10 cellular contexts compared by ENCODE assay signal in the genomic region with DNA sequence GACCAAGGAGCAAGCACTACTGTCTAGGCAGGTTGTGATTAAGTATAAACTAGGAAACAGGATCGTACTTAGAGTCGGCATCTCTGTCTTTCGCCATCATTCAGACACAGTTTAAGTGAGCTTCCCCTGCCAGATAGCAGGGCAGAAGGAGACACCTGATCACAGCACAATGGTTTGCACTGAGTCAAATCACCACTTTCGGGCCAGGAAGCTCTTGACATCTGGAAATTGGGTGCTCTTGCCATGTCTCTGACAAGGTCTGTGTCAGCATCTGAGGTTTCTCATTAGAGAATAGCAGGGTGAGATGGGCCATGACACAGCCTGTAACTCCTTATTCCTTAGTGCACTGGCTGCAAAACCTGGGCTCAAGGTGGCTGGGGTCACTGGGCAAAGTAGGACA. TPM values are rescaled to one million over a fixed set of nuclear protein-coding genes. Genes with fewer than 3 reads are reported as not detected.
DNase-seq lines count a peak whose midpoint lies in the region; ATAC-seq and TF ChIP-seq lines count a peak whose summit lies in the region.
"Had no signal": no experiment of that assay in that cellular context is flagged by ENCODE, and none has a peak within 500 bp of the region (broad histone marks: within the 10 kb centered on the region; RNA-seq: fewer than 3 reads in every experiment).

No MANE protein-coding gene starts in this region.

- no peaks in the 10 kb centered on the region for H3K9me3 Mint-ChIP-seq in activated CD8-positive, alpha-beta T cell treated with anti-CD3 and anti-CD28 coated beads for 36 hours
- no peaks in the 10 kb centered on the region for H3K9me3 Mint-ChIP-seq in activated CD8-positive, alpha-beta T cell treated with anti-CD3 and anti-CD28 coated beads, Interleukin-2, amount 10 ng/mL, durations not matched to agents 7 days and 5 days (ENCODE audit: insufficient read depth)
- no peaks in the 10 kb centered on the region for H3K9me3 Mint-ChIP-seq in IgD-negative memory B cell

- POLR2A ChIA-PET in activated CD8-positive, alpha-beta T cell treated with anti-CD3 and anti-CD28 coated beads for 36 hours (lab: Charles Lee): no interaction called here
- POLR2A ChIA-PET in activated CD8-positive, alpha-beta T cell treated with anti-CD3 and anti-CD28 coated beads, Interleukin-2, amount 10 ng/mL, durations not matched to agents 7 days and 5 days (lab: Charles Lee): no interaction called here

- WGBS in psoas muscle, 3 donors: 22 to 63% (median 25%) methylated on average over 4 of the region's 4 CpGs

- no peak overlapping the region for H3K4me3 Mint-ChIP-seq in activated CD8-positive, alpha-beta T cell treated with anti-CD3 and anti-CD28 coated beads for 36 hours
- H3K4me3 Mint-ChIP-seq in activated CD8-positive, alpha-beta T cell treated with anti-CD3 and anti-CD28 coated beads, Interleukin-2, amount 10 ng/mL, durations not matched to agents 7 days and 5 days: no peak overlapping the region
- H3K4me3 Mint-ChIP-seq in IgD-negative memory B cell: peak overlapping the region; percentile 42 to 84 (median 74)

- H3K27ac Mint-ChIP-seq in activated CD8-positive, alpha-beta T cell treated with anti-CD3 and anti-CD28 coated beads for 36 hours: no peak overlapping the region
- no peak overlapping the region for H3K27ac Mint-ChIP-seq in activated CD8-positive, alpha-beta T cell treated with anti-CD3 and anti-CD28 coated beads, Interleukin-2, amount 10 ng/mL, durations not matched to agents 7 days and 5 days
- peak overlapping the region; percentile 84 to 95 (median 94) for H3K27ac Mint-ChIP-seq in IgD-negative memory B cell

- no peaks in the 10 kb centered on the region for H3K9me3 ChIP-seq in psoas muscle
- H3K9me3 ChIP-seq: HAP-1, mucosa of descending colon had no signal

- H3K36me3 Mint-ChIP-seq in activated CD8-positive, alpha-beta T cell treated with anti-CD3 and anti-CD28 coated beads for 36 hours (ENCODE audit: low read depth): no peaks in the 10 kb centered on the region
- H3K36me3 Mint-ChIP-seq in activated CD8-positive, alpha-beta T cell treated with anti-CD3 and anti-CD28 coated beads, Interleukin-2, amount 10 ng/mL, durations not matched to agents 7 days and 5 days (ENCODE audit: low read depth): no peaks in the 10 kb centered on the region
- peaks cover 1% of the 10 kb centered on the region for H3K36me3 Mint-ChIP-seq in IgD-negative memory B cell

- no peaks in the 10 kb centered on the region for H3K27me3 ChIP-seq in psoas muscle (ENCODE audit: insufficient read depth in 3 of 3, low read length in 2 of 3)

- peak; percentile 34 for DNase-seq in activated CD8-positive, alpha-beta T cell treated with anti-CD3 and anti-CD28 coated beads for 36 hours
- DNase-seq in activated CD8-positive, alpha-beta T cell treated with anti-CD3 and anti-CD28 coated beads, Interleukin-2, amount 10 ng/mL, durations not matched to agents 7 days and 5 days: no peak
- DNase-seq in psoas muscle (no peak), retina (no peak), H4 (ENCODE audit: low spot score) (no peak)
- DNase-seq: mucosa of descending colon had no signal

- no peaks in the 10 kb centered on the region for H3K36me3 ChIP-seq in psoas muscle (ENCODE audit: insufficient read depth in 1 of 2, low read depth in 1 of 2)
- H3K36me3 ChIP-seq: HAP-1 had no signal

- H3K27ac ChIP-seq in psoas muscle: peak overlapping the region; percentile 64

- TF ChIP-seq CTCF in activated CD8-positive, alpha-beta T cell treated with anti-CD3 and anti-CD28 coated beads for 36 hours (IDR thresholded peaks at IDR 0.05): no peak
- TF ChIP-seq CTCF in psoas muscle (IDR thresholded peaks at IDR 0.05): no peak

- intact Hi-C loops in activated CD8-positive, alpha-beta T cell treated with anti-CD3 and anti-CD28 coated beads for 36 hours (cut with micrococcal nuclease): no loop called here
- intact Hi-C loops in psoas muscle (cut with DNase I): no loop called here

- H3K4me3 ChIP-seq in psoas muscle: peak overlapping the region; percentile 23
- H3K4me3 ChIP-seq: HAP-1, mucosa of descending colon had no signal

- ATAC-seq in activated CD8-positive, alpha-beta T cell treated with anti-CD3 and anti-CD28 coated beads for 36 hours: peak; percentile 60
- no peak for ATAC-seq in activated CD8-positive, alpha-beta T cell treated with anti-CD3 and anti-CD28 coated beads, Interleukin-2, amount 10 ng/mL, durations not matched to agents 7 days and 5 days
- peak; percentile 67 for ATAC-seq in GM21723 (IDR thresholded peaks at IDR 0.05; ENCODE audit: unreplicated experiment)
- ATAC-seq in psoas muscle: peak; percentile 54 to 89 (median 72)
- ATAC-seq in GM19467 (IDR thresholded peaks at IDR 0.05; ENCODE audit: unreplicated experiment): no peak
- ATAC-seq: mucosa of descending colon had no signal

- CTCF ChIA-PET in activated CD8-positive, alpha-beta T cell treated with anti-CD3 and anti-CD28 coated beads for 36 hours (lab: Charles Lee): interaction anchor here (0.6 to 1.0 kb wide), 2 partner anchors 19 to 200 kb away, joined by 3 read pairs; no protein-coding TSS in a partner anchor
- CTCF ChIA-PET in activated CD8-positive, alpha-beta T cell treated with anti-CD3 and anti-CD28 coated beads, Interleukin-2, amount 10 ng/mL, durations not matched to agents 7 days and 5 days (lab: Charles Lee): interaction anchor here (1.0 kb wide), 1 partner anchor 15 kb away, joined by 3 read pairs; no protein-coding TSS in a partner anchor

- H3K4me1 ChIP-seq in psoas muscle: peaks cover 81% of the 10 kb centered on the region
- H3K4me1 ChIP-seq: HAP-1 had no signal

- H3K4me1 Mint-ChIP-seq in activated CD8-positive, alpha-beta T cell treated with anti-CD3 and anti-CD28 coated beads for 36 hours (ENCODE audit: low read depth): peaks cover 41% of the 10 kb centered on the region
- H3K4me1 Mint-ChIP-seq in activated CD8-positive, alpha-beta T cell treated with anti-CD3 and anti-CD28 coated beads, Interleukin-2, amount 10 ng/mL, durations not matched to agents 7 days and 5 days (ENCODE audit: low read depth): peaks cover 38% of the 10 kb centered on the region
- H3K4me1 Mint-ChIP-seq in IgD-negative memory B cell: peaks cover 65 to 76% (median 70%) of the 10 kb centered on the region in 3 donors

- peaks cover 4% of the 10 kb centered on the region for H3K27me3 Mint-ChIP-seq in activated CD8-positive, alpha-beta T cell treated with anti-CD3 and anti-CD28 coated beads for 36 hours
- H3K27me3 Mint-ChIP-seq in activated CD8-positive, alpha-beta T cell treated with anti-CD3 and anti-CD28 coated beads, Interleukin-2, amount 10 ng/mL, durations not matched to agents 7 days and 5 days (ENCODE audit: low read depth): peaks cover 36% of the 10 kb centered on the region
- peaks cover 2% of the 10 kb centered on the region for H3K27me3 Mint-ChIP-seq in IgD-negative memory B cell

RNA-seq across cellular contexts. Expression of gene ADRB2, which starts 8.3 kb away (rescaled TPM):
- total RNA-seq in activated CD8-positive, alpha-beta T cell treated with anti-CD3 and anti-CD28 coated beads for 36 hours: under 1 TPM; 0.81 to 0.98 TPM
- total RNA-seq in activated CD8-positive, alpha-beta T cell treated with anti-CD3 and anti-CD28 coated beads, Interleukin-2, amount 10 ng/mL, durations not matched to agents 7 days and 5 days: 1 to 10 TPM; 2.2 to 2.3 TPM
- 9.1 TPM for polyA plus RNA-seq in IgD-negative memory B cell
- 10 to 100 TPM in 1 of 4 donors, 1 to 10 TPM in 3; 4.8 to 11.1 (median 7.9) TPM for total RNA-seq in psoas muscle
- polyA plus RNA-seq in psoas muscle: 1 to 10 TPM; 1.3 to 5.6 (median 3.0) TPM
- total RNA-seq in H4 (2014; rRNA removed; shearing (Covaris generic)): 0.37 and 1.2 TPM in 2 replicates

Comparison
In these comparisons a context has a peak if more than half of its experiments do, and no peak if none do; other contexts are left out.
1. ATAC-seq: peak in activated CD8-positive, alpha-beta T cell treated with anti-CD3 and anti-CD28 coated beads for 36 hours (single experiment), GM21723 (single experiment) and psoas muscle (4 of 4); none in activated CD8-positive, alpha-beta T cell treated with anti-CD3 and anti-CD28 coated beads, Interleukin-2, amount 10 ng/mL, durations not matched to agents 7 days and 5 days (single experiment) and GM19467 (single experiment).
2. H3K27ac Mint-ChIP-seq: peak in IgD-negative memory B cell (3 of 3); none in activated CD8-positive, alpha-beta T cell treated with anti-CD3 and anti-CD28 coated beads for 36 hours (single experiment) and activated CD8-positive, alpha-beta T cell treated with anti-CD3 and anti-CD28 coated beads, Interleukin-2, amount 10 ng/mL, durations not matched to agents 7 days and 5 days (single experiment).
3. H3K4me3 Mint-ChIP-seq: peak in IgD-negative memory B cell (4 of 4); none in activated CD8-positive, alpha-beta T cell treated with anti-CD3 and anti-CD28 coated beads for 36 hours (single experiment) and activated CD8-positive, alpha-beta T cell treated with anti-CD3 and anti-CD28 coated beads, Interleukin-2, amount 10 ng/mL, durations not matched to agents 7 days and 5 days (single experiment).